In genomic region chr6:151036869-151037680, GRCh38 we compare ENCODE assay signal across 10 cellular contexts.
DNase-seq lines count a peak whose midpoint lies in the region; ATAC-seq, FAIRE-seq and TF ChIP-seq lines count a peak whose summit lies in the region.
"Had no signal": no experiment of that assay in that cellular context is flagged by ENCODE, and none has a peak within 500 bp of the region (broad histone marks: within the 10 kb centered on the region; RNA-seq: fewer than 3 reads in every experiment).

No MANE protein-coding gene starts in this region.

- H3K9ac ChIP-seq in BLaER1 treated with 17β-estradiol and CSF1 and Interleukin-3, amounts not matched to agents 10 nM and 100 nM = no peak overlapping the region

- H3K27ac Mint-ChIP-seq in nephron progenitor cell (peak overlapping the region; percentile 72), T-helper 17 cell (no peak overlapping the region)

- ATAC-seq in GM18868 (IDR thresholded peaks at IDR 0.05; ENCODE audit: unreplicated experiment) (no peak), T-helper 17 cell (no peak)

- no peaks in the 10 kb centered on the region for H3K9me3 Mint-ChIP-seq in nephron progenitor cell

- no peak overlapping the region for H3K4me3 ChIP-seq in BLaER1 treated with 17β-estradiol and CSF1 and Interleukin-3, amounts not matched to agents 10 nM and 100 nM
- H3K4me3 ChIP-seq in choroid plexus epithelial cell (ENCODE audit: low read depth, low read length) = no peak overlapping the region
- H3K4me3 ChIP-seq: SK-N-MC had no signal

- H4K20me1 ChIP-seq in BLaER1 treated with 17β-estradiol and CSF1 and Interleukin-3, amounts not matched to agents 10 nM and 100 nM = peaks cover 0 to 19% (median 0%) of the 10 kb centered on the region in 11 experiments; a peak in 7 of 22 replicates

- 0 out of 22 replicates have a peak, but pooled peaks cover 0 to 3% (median 0%) of the 10 kb centered on the region in 11 experiments for H3K9me3 ChIP-seq in BLaER1 treated with 17β-estradiol and CSF1 and Interleukin-3, amounts not matched to agents 10 nM and 100 nM (replicated peaks in 1 of 11)
- H3K9me3 ChIP-seq in T-helper 17 cell (ENCODE audit: control insufficient read depth, low read length, poor library complexity, severe bottlenecking) = no peaks in the 10 kb centered on the region

- no peaks in the 10 kb centered on the region for H3K27me3 ChIP-seq in BLaER1 treated with 17β-estradiol and CSF1 and Interleukin-3, amounts not matched to agents 10 nM and 100 nM

- DNase-seq in MV-4-11 (lab: John Stamatoyannopoulos, UW) (peak; percentile 31), choroid plexus epithelial cell (ENCODE audit: low read depth) (peak; percentile 47), nephron progenitor cell (no peak), KBM-7 (no peak), frontal cortex (ENCODE audit: low spot score in 2 of 2) (no peak), T-helper 17 cell (no peak)
- DNase-seq: naive B cell had no signal

- no peak for FAIRE-seq in frontal cortex (lab: Jason Lieb, UNC)

- in situ Hi-C loops in KBM-7 (cut with MboI; ENCODE audit: low pct_unique_long_range_greater_than_20kb, low sequenced_read_pairs) = no loop called here

- H3K4me3 Mint-ChIP-seq in nephron progenitor cell (no peak overlapping the region), T-helper 17 cell (no peak overlapping the region)

- H3K4me1 Mint-ChIP-seq in nephron progenitor cell (peaks cover 80% of the 10 kb centered on the region), T-helper 17 cell (peaks cover 2% of the 10 kb centered on the region)
- H3K4me1 Mint-ChIP-seq: naive B cell had no signal

- H3K27me3 Mint-ChIP-seq in nephron progenitor cell (ENCODE audit: low read depth, poor library complexity) (peaks cover 4% of the 10 kb centered on the region), T-helper 17 cell (no peaks in the 10 kb centered on the region)
- H3K27me3 Mint-ChIP-seq: naive B cell had no signal

- H3K4me1 ChIP-seq in BLaER1 treated with 17β-estradiol and CSF1 and Interleukin-3, amounts not matched to agents 10 nM and 100 nM = peaks cover 16 to 59% (median 51%) of the 10 kb centered on the region in 10 experiments

- TF ChIP-seq CTCF in choroid plexus epithelial cell (conservative IDR thresholded peaks at IDR 0.05; ENCODE audit: low read depth, low read length) (no peak), nephron progenitor cell (IDR thresholded peaks at IDR 0.05) (no peak)

- H3K36me3 Mint-ChIP-seq in nephron progenitor cell (ENCODE audit: low read depth) (peaks cover 69% of the 10 kb centered on the region), T-helper 17 cell (ENCODE audit: low read depth) (peaks cover 5% of the 10 kb centered on the region)

- H3K27ac ChIP-seq in BLaER1 treated with 17β-estradiol and CSF1 and Interleukin-3, amounts not matched to agents 10 nM and 100 nM = peak overlapping the region in 1 of 11 experiments; percentile 23; a peak in 1 of 22 replicates
- H3K27ac ChIP-seq: SK-N-MC had no signal

- peak overlapping the region in 6 of 11 experiments; percentile 1 to 48 (median 24); a peak in 3 of 22 replicates for H3K4me2 ChIP-seq in BLaER1 treated with 17β-estradiol and CSF1 and Interleukin-3, amounts not matched to agents 10 nM and 100 nM

- H3K36me3 ChIP-seq in BLaER1 treated with 17β-estradiol and CSF1 and Interleukin-3, amounts not matched to agents 10 nM and 100 nM = peaks cover 53 to 81% (median 74%) of the 10 kb centered on the region in 11 experiments

Comparison
In these comparisons a context has a peak if more than half of its experiments do, and no peak if none do; other contexts are left out.
1. DNase-seq: peak in MV-4-11 (single experiment) and choroid plexus epithelial cell (single experiment); none in nephron progenitor cell (single experiment), KBM-7 (single experiment), frontal cortex (0 of 2) and T-helper 17 cell (0 of 3).